ENCODE assay signal across 12 cellular contexts in the genomic region with DNA sequence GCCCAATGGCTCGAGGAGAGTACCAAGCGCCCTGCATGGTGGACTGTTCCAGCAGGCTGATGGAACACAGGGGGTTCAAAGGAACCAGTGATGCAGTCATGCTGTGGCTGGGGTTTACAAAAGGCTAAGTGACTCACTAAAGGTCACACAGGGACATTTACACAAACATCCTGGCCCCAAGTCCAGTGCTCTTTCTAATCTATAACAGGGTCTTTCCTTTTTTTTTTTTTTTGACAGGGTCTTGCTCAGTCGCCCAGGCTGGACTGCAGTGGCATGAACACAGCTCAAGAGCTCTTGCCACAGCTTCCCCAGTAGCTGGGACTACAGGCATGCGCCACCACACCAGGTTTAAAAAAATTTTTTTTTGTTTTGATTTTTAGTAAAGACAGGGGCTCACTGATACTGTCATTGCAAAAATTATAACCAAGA. TPM values are rescaled to one million over a fixed set of nuclear protein-coding genes. Genes with fewer than 3 reads are reported as not detected.
DNase-seq lines count a peak whose midpoint lies in the region; ATAC-seq and TF ChIP-seq lines count a peak whose summit lies in the region.
"Had no signal": no experiment of that assay in that cellular context is flagged by ENCODE, and none has a peak within 500 bp of the region (broad histone marks: within the 10 kb centered on the region; RNA-seq: fewer than 3 reads in every experiment).

No MANE protein-coding gene starts in this region.

- no peak overlapping the region for H2AK5ac ChIP-seq in neuronal stem cell (ENCODE audit: low read depth, low read length)

- TF ChIP-seq POLR2A in erythroblast (IDR thresholded peaks at IDR 0.05; ENCODE audit: low read length) = no peak

- no peak overlapping the region for H3K18ac ChIP-seq in neuronal stem cell (ENCODE audit: low read length)

- no peak overlapping the region for H2BK15ac ChIP-seq in neuronal stem cell (ENCODE audit: low read length)

- no peak overlapping the region for H2BK12ac ChIP-seq in neuronal stem cell (ENCODE audit: low read length)

- no peak overlapping the region for H3K14ac ChIP-seq in neuronal stem cell (ENCODE audit: low read length)

- no peaks in the 10 kb centered on the region for H3K27me3 ChIP-seq in SJSA1 (replicated peaks)
- H3K27me3 ChIP-seq in neuronal stem cell (ENCODE audit: control insufficient read depth in 3 of 3, insufficient read depth in 3 of 3, low read depth in 1 of 3, low read length in 3 of 3) = no peaks in the 10 kb centered on the region

- peaks cover 31% of the 10 kb centered on the region for H3K4me1 ChIP-seq in SJSA1 (replicated peaks)
- H3K4me1 ChIP-seq in neuronal stem cell (ENCODE audit: control insufficient read depth in 2 of 2, insufficient read depth in 1 of 2, low read depth in 1 of 2, low read length in 2 of 2) = peaks cover 0 to 2% of the 10 kb centered on the region in 2 donors

- H3K79me1 ChIP-seq in neuronal stem cell (ENCODE audit: low read depth, low read length) = peaks cover 6% of the 10 kb centered on the region

- H3K4me1 Mint-ChIP-seq in activated CD8-positive, alpha-beta memory T cell treated with anti-CD3 and anti-CD28 coated beads, Interleukin-2, amount 10 ng/mL, durations not matched to agents 7 days and 5 days = peaks cover 38% of the 10 kb centered on the region
- H3K4me1 Mint-ChIP-seq in stimulated activated naive CD8-positive, alpha-beta T cell treated with anti-CD3 and anti-CD28 coated beads, Interleukin-15, Interleukin-2, amounts not matched to agents 100 ng/mL and 50 ng/mL, for 24 hours (ENCODE audit: low read depth) = peaks cover 42% of the 10 kb centered on the region

- no peak overlapping the region for H2BK120ac ChIP-seq in neuronal stem cell (ENCODE audit: low read depth, low read length)

- no peak for ATAC-seq in activated CD8-positive, alpha-beta memory T cell treated with anti-CD3 and anti-CD28 coated beads, Interleukin-2, amount 10 ng/mL, durations not matched to agents 7 days and 5 days

- no peak overlapping the region for H3K4me2 ChIP-seq in neuronal stem cell (ENCODE audit: insufficient read depth, low read length, poor library complexity, severe bottlenecking)

- H3K23ac ChIP-seq in neuronal stem cell (ENCODE audit: low read depth, low read length, poor library complexity) = no peak overlapping the region

- no peak overlapping the region for H2BK5ac ChIP-seq in neuronal stem cell (ENCODE audit: low read length)

- H3K9me3 Mint-ChIP-seq in activated CD8-positive, alpha-beta memory T cell treated with anti-CD3 and anti-CD28 coated beads, Interleukin-2, amount 10 ng/mL, durations not matched to agents 7 days and 5 days (ENCODE audit: low read depth) = no peaks in the 10 kb centered on the region
- H3K9me3 Mint-ChIP-seq in stimulated activated naive CD8-positive, alpha-beta T cell treated with anti-CD3 and anti-CD28 coated beads, Interleukin-15, Interleukin-2, amounts not matched to agents 100 ng/mL and 50 ng/mL, for 24 hours = no peaks in the 10 kb centered on the region
- H3K9me3 Mint-ChIP-seq: mesothelial cell of epicardium had no signal

- no peak overlapping the region for H4K8ac ChIP-seq in neuronal stem cell (ENCODE audit: low read depth, low read length)

- H3K9me3 ChIP-seq in SJSA1 (replicated peaks) = no peaks in the 10 kb centered on the region
- H3K9me3 ChIP-seq in neuronal stem cell (replicated peaks in 1 of 2; ENCODE audit: control insufficient read depth in 2 of 2, insufficient read depth in 1 of 2, low read depth in 1 of 2, low read length in 2 of 2) = no peaks in the 10 kb centered on the region

- H3K27ac ChIP-seq in SJSA1 (peak overlapping the region; percentile 42), neuronal stem cell (replicated peaks; ENCODE audit: low read length) (no peak overlapping the region)

- no peak overlapping the region for H3K9ac ChIP-seq in neuronal stem cell (ENCODE audit: low read depth, low read length, poor library complexity)

- H3K4me3 ChIP-seq in SJSA1 (no peak overlapping the region), neuronal stem cell (ENCODE audit: low read length in 2 of 2) (no peak overlapping the region)

- POLR2A ChIA-PET in GM10248 (lab: Yijun Ruan, JAX) = no interaction called here

- WGBS in neuronal stem cell (ENCODE audit: extremely low coverage in 2 of 2, insufficient read length in 2 of 2, insufficient replicate concordance in 1 of 2), 2 donors = no CpG with 5 or more reads among the region's 4 CpGs

- TF ChIP-seq CTCF in GM10248 (IDR thresholded peaks at IDR 0.05; ENCODE audit: control extremely low read depth, extremely low read depth, low read depth, missing control alignments) = no peak

- H4K91ac ChIP-seq in neuronal stem cell (ENCODE audit: low read depth, low read length, poor library complexity) = no peak overlapping the region

- CTCF ChIA-PET in activated CD8-positive, alpha-beta memory T cell treated with anti-CD3 and anti-CD28 coated beads, Interleukin-2, amount 10 ng/mL, durations not matched to agents 7 days and 5 days (lab: Charles Lee) = interaction anchor here (2.6 to 4.3 kb wide), 2 partner anchors 8 to 16 kb away, joined by 12 to 44 read pairs; a partner anchor contains a TSS
- CTCF ChIA-PET in GM10248 (lab: Yijun Ruan, JAX) = interaction anchor here (1.1 to 6.0 kb wide), 2 partner anchors 8 to 12 kb away, joined by 4 to 63 read pairs; no protein-coding TSS in a partner anchor

- peak overlapping the region; percentile 76 for H3K27ac Mint-ChIP-seq in activated CD8-positive, alpha-beta memory T cell treated with anti-CD3 and anti-CD28 coated beads, Interleukin-2, amount 10 ng/mL, durations not matched to agents 7 days and 5 days
- H3K27ac Mint-ChIP-seq in stimulated activated naive CD8-positive, alpha-beta T cell treated with anti-CD3 and anti-CD28 coated beads, Interleukin-15, Interleukin-2, amounts not matched to agents 100 ng/mL and 50 ng/mL, for 24 hours = peak overlapping the region; percentile 91
- H3K27ac Mint-ChIP-seq: mesothelial cell of epicardium had no signal

- H3K36me3 ChIP-seq in SJSA1 (peaks cover 4% of the 10 kb centered on the region; the same call in 1 of the 2 replicates), neuronal stem cell (replicated peaks in 1 of 2; ENCODE audit: control insufficient read depth in 2 of 2, insufficient read depth in 2 of 2, low read length in 2 of 2) (no peaks in the 10 kb centered on the region)

- no peak overlapping the region for H2AFZ ChIP-seq in neuronal stem cell (ENCODE audit: low read length)

- no peak overlapping the region for H3K4ac ChIP-seq in neuronal stem cell (ENCODE audit: low read length)

- no peaks in the 10 kb centered on the region for H3K27me3 Mint-ChIP-seq in activated CD8-positive, alpha-beta memory T cell treated with anti-CD3 and anti-CD28 coated beads, Interleukin-2, amount 10 ng/mL, durations not matched to agents 7 days and 5 days
- H3K27me3 Mint-ChIP-seq in stimulated activated naive CD8-positive, alpha-beta T cell treated with anti-CD3 and anti-CD28 coated beads, Interleukin-15, Interleukin-2, amounts not matched to agents 100 ng/mL and 50 ng/mL, for 24 hours = no peaks in the 10 kb centered on the region

- no peaks in the 10 kb centered on the region for H3K36me3 Mint-ChIP-seq in activated CD8-positive, alpha-beta memory T cell treated with anti-CD3 and anti-CD28 coated beads, Interleukin-2, amount 10 ng/mL, durations not matched to agents 7 days and 5 days
- H3K36me3 Mint-ChIP-seq in stimulated activated naive CD8-positive, alpha-beta T cell treated with anti-CD3 and anti-CD28 coated beads, Interleukin-15, Interleukin-2, amounts not matched to agents 100 ng/mL and 50 ng/mL, for 24 hours (ENCODE audit: low read depth) = no peaks in the 10 kb centered on the region
- H3K36me3 Mint-ChIP-seq: mesothelial cell of epicardium had no signal

- peak; percentile 53 for DNase-seq in activated CD8-positive, alpha-beta memory T cell treated with anti-CD3 and anti-CD28 coated beads, Interleukin-2, amount 10 ng/mL, durations not matched to agents 7 days and 5 days
- no peak for DNase-seq in activated CD8-positive, alpha-beta memory T cell treated with anti-CD3 and anti-CD28 coated beads, Interleukin-2, amount 50 U/mL, for 48 hours
- DNase-seq in SJSA1 (ENCODE audit: low read depth in 1 of 2, low spot score in 2 of 2) (no peak), erythroblast (lab: John Stamatoyannopoulos, UW) (peak; percentile 22 to 24), NCI-H446 (lab: John Stamatoyannopoulos, UW) (no peak), neuronal stem cell (ENCODE audit: low spot score) (no peak), GM10248 (ENCODE audit: extremely low spot score) (no peak)
- DNase-seq: activated CD4-positive, alpha-beta T cell treated with anti-CD3 and anti-CD28 coated beads, Interleukin-2, amount 50 U/mL, for 4 hours; hypothalamus; NCI-H1930 had no signal

- H3K4me3 Mint-ChIP-seq in activated CD8-positive, alpha-beta memory T cell treated with anti-CD3 and anti-CD28 coated beads, Interleukin-2, amount 10 ng/mL, durations not matched to agents 7 days and 5 days = no peak overlapping the region
- peak overlapping the region; percentile 62 for H3K4me3 Mint-ChIP-seq in stimulated activated naive CD8-positive, alpha-beta T cell treated with anti-CD3 and anti-CD28 coated beads, Interleukin-15, Interleukin-2, amounts not matched to agents 100 ng/mL and 50 ng/mL, for 24 hours

RNA-seq across cellular contexts. Expression of a gene that starts 2.8 kb away (rescaled TPM):
- total RNA-seq in activated CD8-positive, alpha-beta memory T cell treated with anti-CD3 and anti-CD28 coated beads, Interleukin-2, amount 10 ng/mL, durations not matched to agents 7 days and 5 days = 10 to 100 TPM; 11.2 to 14.5 TPM
- total RNA-seq in SJSA1 (2014; rRNA removed; shearing (Covaris generic)) = 16.4 and 30.7 TPM in 2 replicates
- polyA plus RNA-seq in neuronal stem cell (2013, experiment 1 of 2) = 17.6 TPM
- 16.8 TPM for polyA plus RNA-seq in neuronal stem cell (2013, experiment 2 of 2)

RNA-seq across cellular contexts. Expression of a gene that starts 15.6 kb away (rescaled TPM):
- 10 to 100 TPM; 35.0 to 37.1 TPM for total RNA-seq in activated CD8-positive, alpha-beta memory T cell treated with anti-CD3 and anti-CD28 coated beads, Interleukin-2, amount 10 ng/mL, durations not matched to agents 7 days and 5 days
- 7.8 and 8.2 TPM in 2 replicates for total RNA-seq in SJSA1 (2014; rRNA removed; shearing (Covaris generic))
- 48.9 TPM for polyA plus RNA-seq in neuronal stem cell (2013, experiment 1 of 2)
- polyA plus RNA-seq in neuronal stem cell (2013, experiment 2 of 2) = 50.3 TPM

Comparison
In these comparisons a context has a peak if more than half of its experiments do, and no peak if none do; other contexts are left out.
1. DNase-seq: peak in activated CD8-positive, alpha-beta memory T cell treated with anti-CD3 and anti-CD28 coated beads, Interleukin-2, amount 10 ng/mL, durations not matched to agents 7 days and 5 days (single experiment) and erythroblast (2 of 2); none in activated CD8-positive, alpha-beta memory T cell treated with anti-CD3 and anti-CD28 coated beads, Interleukin-2, amount 50 U/mL, for 48 hours (single experiment), SJSA1 (0 of 2), NCI-H446 (0 of 2), neuronal stem cell (single experiment) and GM10248 (single experiment).